In the genomic region with DNA sequence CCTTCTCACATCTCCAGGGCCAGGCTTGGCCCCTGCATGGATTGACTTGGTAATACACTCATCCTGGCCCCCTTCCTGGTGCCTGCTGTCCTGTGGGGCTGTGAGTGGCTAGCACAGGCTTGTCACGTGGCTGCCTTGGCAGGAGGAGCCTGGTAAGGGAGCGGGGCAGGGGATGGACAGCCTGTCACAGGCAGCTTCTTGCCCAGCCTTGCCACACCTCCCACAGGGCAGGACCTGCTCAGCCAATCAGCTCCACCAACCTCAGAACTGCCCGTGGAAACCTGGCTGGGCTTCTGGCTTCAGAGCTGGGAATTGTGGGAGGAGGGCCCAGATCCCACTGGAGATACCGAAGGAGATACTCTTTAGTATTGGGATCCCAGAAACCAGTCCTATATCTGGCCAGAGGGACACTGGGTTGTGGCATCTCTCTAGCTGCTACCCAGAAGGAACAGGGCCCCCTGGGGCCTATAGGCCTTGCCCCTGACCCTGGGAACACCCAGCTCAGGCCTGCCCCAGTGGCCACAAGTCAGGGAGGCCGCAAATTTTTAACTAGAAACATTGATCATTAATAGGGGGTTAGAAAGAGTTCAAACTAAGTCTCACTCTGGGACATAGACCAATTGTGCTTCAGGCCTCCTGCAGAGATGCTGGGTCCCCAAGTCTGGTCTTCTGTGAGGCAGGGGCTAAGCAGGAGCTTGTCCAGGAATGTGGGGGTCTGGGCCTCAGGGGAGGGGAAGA, we compare ENCODE assay signal across 9 cellular contexts. TPM values are rescaled to one million over a fixed set of nuclear protein-coding genes. Genes with fewer than 3 reads are reported as not detected.
DNase-seq lines count a peak whose midpoint lies in the region; ATAC-seq, FAIRE-seq and TF ChIP-seq lines count a peak whose summit lies in the region.
"Had no signal": no experiment of that assay in that cellular context is flagged by ENCODE, and none has a peak within 500 bp of the region (broad histone marks: within the 10 kb centered on the region; RNA-seq: fewer than 3 reads in every experiment).

A gene (plus strand): TSS at position 330 of the 738 bp plus-strand sequence. CDS start 315 bp downstream, at position 645.

- H3K36me3 Mint-ChIP-seq in stimulated activated memory B cell treated with anti-CD40 and anti-IgM and Interleukin-4, amounts not matched to agents 10 μg/mL and 1 μg/mL and 100 μg/mL, for 72 hours, result no peaks in the 10 kb centered on the region

- H3K9me3 ChIP-seq in GM23248 (ENCODE audit: low read depth), result no peaks in the 10 kb centered on the region
- H3K9me3 ChIP-seq: neutrophil had no signal

- no peak for FAIRE-seq in D721Med (lab: Jason Lieb, UNC)

- ATAC-seq in stimulated activated memory B cell treated with anti-CD40 and anti-IgM and Interleukin-4, amounts not matched to agents 10 μg/mL and 1 μg/mL and 100 μg/mL, for 72 hours, result no peak

- no peaks in the 10 kb centered on the region for H3K9me3 Mint-ChIP-seq in stimulated activated memory B cell treated with anti-CD40 and anti-IgM and Interleukin-4, amounts not matched to agents 10 μg/mL and 1 μg/mL and 100 μg/mL, for 72 hours

- TF ChIP-seq CTCF in epithelial cell of esophagus (IDR thresholded peaks at IDR 0.05; ENCODE audit: insufficient read depth, low read depth, low read length, missing control alignments) (no peak), D721Med (IDR thresholded peaks at IDR 0.05; ENCODE audit: insufficient read depth, missing control alignments) (no peak)

- WGBS in GM23248 (ENCODE audit: low coverage in 1 of 2, low lambda C conversion rate in 2 of 2, missing lambda C conversion rate in 2 of 2), 2 experiments, result 28 to 29% methylated on average over 5 of the region's 5 CpGs

- H3K4me3 ChIP-seq in GM23248, result no peak within 1 kb of the TSS
- no peak within 1 kb of the TSS for H3K4me3 ChIP-seq in epithelial cell of esophagus (ENCODE audit: low read length)

- DNase-seq in GM23248 (peak; percentile 62), NCI-H82 (lab: John Stamatoyannopoulos, UW) (peak; percentile 61), epithelial cell of esophagus (ENCODE audit: low read depth) (peak; percentile 83), mucosa of gallbladder (ENCODE audit: low spot score) (peak; percentile 90), GM19238 (ENCODE audit: insufficient read length, low spot score) (no peak), NCI-H2171 treated with DMSO at 0.1 percent for 48 hours (lab: John Stamatoyannopoulos, UW) (no peak), D721Med (ENCODE audit: insufficient read length, low spot score) (no peak)

- peaks cover 4% of the 10 kb centered on the region; the same call in 1 of the 2 replicates for H3K4me1 ChIP-seq in GM23248 (ENCODE audit: insufficient read depth)

- no peaks in the 10 kb centered on the region for H3K27me3 Mint-ChIP-seq in stimulated activated memory B cell treated with anti-CD40 and anti-IgM and Interleukin-4, amounts not matched to agents 10 μg/mL and 1 μg/mL and 100 μg/mL, for 72 hours

- H3K9ac ChIP-seq in GM23248, result no peak within 1 kb of the TSS

- H3K4me2 ChIP-seq in GM23248 (ENCODE audit: unreplicated experiment), result no peak within 1 kb of the TSS

- H3K27ac ChIP-seq in GM23248, result no peak within 1 kb of the TSS
- H3K27ac ChIP-seq: neutrophil had no signal

- peak within 1 kb of the TSS; percentile 69 for H2AFZ ChIP-seq in GM23248

- H3K27ac Mint-ChIP-seq in stimulated activated memory B cell treated with anti-CD40 and anti-IgM and Interleukin-4, amounts not matched to agents 10 μg/mL and 1 μg/mL and 100 μg/mL, for 72 hours, result no peak within 1 kb of the TSS

- H3K4me1 Mint-ChIP-seq in stimulated activated memory B cell treated with anti-CD40 and anti-IgM and Interleukin-4, amounts not matched to agents 10 μg/mL and 1 μg/mL and 100 μg/mL, for 72 hours, result no peaks in the 10 kb centered on the region

- no peaks in the 10 kb centered on the region for H3K27me3 ChIP-seq in GM23248 (replicated peaks; ENCODE audit: insufficient read depth)
- H3K27me3 ChIP-seq: neutrophil had no signal

- no peak within 1 kb of the TSS for H3K4me3 Mint-ChIP-seq in stimulated activated memory B cell treated with anti-CD40 and anti-IgM and Interleukin-4, amounts not matched to agents 10 μg/mL and 1 μg/mL and 100 μg/mL, for 72 hours

- H3K79me2 ChIP-seq in GM23248 (ENCODE audit: insufficient read depth), result no peaks in the 10 kb centered on the region

- no peaks in the 10 kb centered on the region for H3K36me3 ChIP-seq in GM23248 (ENCODE audit: low read depth)
- H3K36me3 ChIP-seq: neutrophil had no signal

- no peaks in the 10 kb centered on the region for H3F3A ChIP-seq in GM23248 (ENCODE audit: insufficient read depth)

- in situ Hi-C loops in GM23248 (cut with MboI), result no loop called here

- no peaks in the 10 kb centered on the region for H3K9me2 ChIP-seq in GM23248 (ENCODE audit: insufficient read depth)

- no peaks in the 10 kb centered on the region for H4K20me1 ChIP-seq in GM23248 (ENCODE audit: insufficient read depth)

RNA-seq across cellular contexts. Expression of the gene that starts here (rescaled TPM):
- 0.22 TPM in 1 of 2 replicates, not detected in the other for total RNA-seq in GM23248 (2014; rRNA removed; shearing (Covaris generic))
- polyA plus RNA-seq in GM23248 (2016; fragmentation: Nextera tagmentation; extraction: Ambion mirVana), result 0.13 and 0.28 TPM in 2 replicates
- 13.3 TPM for total RNA-seq in mucosa of gallbladder

Comparison
In these comparisons a context has a peak if more than half of its experiments do, and no peak if none do; other contexts are left out.
1. RNA of the gene that starts here (total RNA-seq): 13.3 TPM in mucosa of gallbladder (single experiment); 0.22 TPM in GM23248; every median in the first group is over 10 times any median in the second.
2. Peak in DNase-seq in GM23248; RNA of the gene not detected or under 1 TPM.
3. DNase-seq: peak in NCI-H82 (single experiment), epithelial cell of esophagus (single experiment) and mucosa of gallbladder (single experiment); none in GM19238 (single experiment), NCI-H2171 treated with DMSO at 0.1 percent for 48 hours (single experiment) and D721Med (single experiment).